ENCODE assay signal across 8 cellular contexts in the genomic region with DNA sequence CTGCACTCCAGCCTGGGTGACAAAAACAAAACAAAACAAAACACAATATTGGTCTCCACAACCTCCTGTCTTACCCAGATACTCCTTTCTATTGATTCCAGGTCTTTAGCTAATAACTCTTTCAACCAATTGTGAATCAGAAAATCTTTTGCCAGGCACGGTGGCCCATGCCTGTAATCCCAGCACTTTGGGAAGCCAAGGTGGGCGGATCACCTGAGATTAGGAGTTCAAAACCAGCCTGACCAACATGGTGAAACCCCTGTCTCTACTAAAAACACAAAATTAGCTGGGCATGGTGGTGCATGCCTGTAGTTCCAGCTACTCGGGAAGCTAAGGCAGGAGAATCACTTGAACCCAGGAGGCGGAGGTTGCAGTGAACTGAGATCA.
DNase-seq lines count a peak whose midpoint lies in the region; ATAC-seq and TF ChIP-seq lines count a peak whose summit lies in the region.
"Not testable (repeated sequence)": the region's sequence is repeated elsewhere in the genome, so short reads cannot be mapped to it uniquely, and the experiment has no call there.

No MANE protein-coding gene starts in this region.

- H2AFZ ChIP-seq in DND-41 (ENCODE audit: low read depth, low read length); hepatocyte: not testable (repeated sequence)

- CTCF ChIA-PET in activated B cell treated with CpG ODN at 0.5 μM for 24 hours (lab: Charles Lee) = not testable (repeated sequence)

- H3K9me2 ChIP-seq in hepatocyte (replicated peaks; ENCODE audit: insufficient read depth) = not testable (repeated sequence)

- H3K27ac ChIP-seq in DND-41 (ENCODE audit: low read length); colonic mucosa; hepatocyte: not testable (repeated sequence)
- H3K27ac ChIP-seq in spleen = peak overlapping the region in 6 of 8 donors; percentile 28 to 85 (median 74)

- H3K79me2 ChIP-seq in DND-41 (ENCODE audit: insufficient read depth, low read length) = peaks cover 99% of the 10 kb centered on the region
- peaks cover 98% of the 10 kb centered on the region for H3K79me2 ChIP-seq in hepatocyte

- DNase-seq in DND-41 (peak; percentile 4), activated B cell treated with CpG ODN at 0.5 μM for 24 hours (peak; percentile 6), colonic mucosa (peak; percentile 16), spleen (peak; percentile 56), ureter (ENCODE audit: low spot score) (peak; percentile 41)
- peak; percentile 50 for DNase-seq in activated effector memory CD4-positive, alpha-beta T cell treated with anti-CD3 and anti-CD28 coated beads, Interleukin-2, amount 50 U/mL, for 16 hours
- DNase-seq in hepatocyte (ENCODE audit: low spot score); nephron progenitor cell: not testable (repeated sequence)

- ATAC-seq in DND-41 (ENCODE audit: insufficient read depth, low read depth); activated B cell treated with CpG ODN at 0.5 μM for 24 hours (ENCODE audit: low read depth): not testable (repeated sequence)

- H3K27me3 ChIP-seq in DND-41 (ENCODE audit: insufficient read depth, low read length, poor library complexity); colonic mucosa; hepatocyte; spleen (replicated peaks in 1 of 7): not testable (repeated sequence)

- TF ChIP-seq POLR2A in spleen (IDR thresholded peaks at IDR 0.05) = not testable (repeated sequence)

- peaks cover 86% of the 10 kb centered on the region for H3K4me1 ChIP-seq in DND-41 (ENCODE audit: insufficient read depth, low read length)
- not testable (repeated sequence) for H3K4me1 ChIP-seq in colonic mucosa
- H3K4me1 ChIP-seq in hepatocyte (ENCODE audit: insufficient read depth) = peaks cover 46% of the 10 kb centered on the region
- peaks cover 81 to 100% (median 98%) of the 10 kb centered on the region in 6 donors for H3K4me1 ChIP-seq in spleen

- not testable (repeated sequence) for H3K9me3 ChIP-seq in DND-41 (ENCODE audit: insufficient read depth, low read length, severe bottlenecking); colonic mucosa; hepatocyte (ENCODE audit: low read depth); spleen

- not testable (repeated sequence) for H3K4me3 ChIP-seq in DND-41 (ENCODE audit: low read depth in 1 of 2, low read length in 2 of 2); colonic mucosa; hepatocyte; spleen

- H4K20me1 ChIP-seq in DND-41 (ENCODE audit: insufficient read depth, low read length) = peaks cover 84% of the 10 kb centered on the region
- peaks cover 94% of the 10 kb centered on the region for H4K20me1 ChIP-seq in hepatocyte (ENCODE audit: insufficient read depth, poor library complexity, severe bottlenecking)

- TF ChIP-seq CTCF in DND-41 (IDR thresholded peaks at IDR 0.05; ENCODE audit: borderline replicate concordance, extremely low read depth, low read length, poor library complexity, severe bottlenecking); activated B cell treated with CpG ODN at 0.5 μM for 24 hours (IDR thresholded peaks at IDR 0.05); colonic mucosa (IDR thresholded peaks at IDR 0.05); hepatocyte (IDR thresholded peaks at IDR 0.05; ENCODE audit: poor library complexity); nephron progenitor cell (IDR thresholded peaks at IDR 0.05); spleen (IDR thresholded peaks at IDR 0.05 in 8 of 11, conservative IDR thresholded peaks at IDR 0.05 in 3 of 11): not testable (repeated sequence)

- H3K27me3 Mint-ChIP-seq in activated B cell treated with CpG ODN at 0.5 μM for 24 hours; nephron progenitor cell (ENCODE audit: low read depth, poor library complexity): not testable (repeated sequence)

- not testable (repeated sequence) for H3K4me2 ChIP-seq in DND-41 (ENCODE audit: insufficient read depth, low read length)
- peak overlapping the region; percentile 37 for H3K4me2 ChIP-seq in hepatocyte

- intact Hi-C loops in activated B cell treated with CpG ODN at 0.5 μM for 24 hours (cut with micrococcal nuclease); colonic mucosa (cut with DNase I); spleen (cut with DNase I; ENCODE audit: low total_unique reads): not testable (repeated sequence)

- H3K9ac ChIP-seq in DND-41 (ENCODE audit: low read depth, low read length); colonic mucosa (ENCODE audit: low read depth in 2 of 2, low read length in 2 of 2): not testable (repeated sequence)

- WGBS in hepatocyte (ENCODE audit: low lambda C conversion rate, missing lambda C conversion rate) = 93% methylated on average over 4 of the region's 4 CpGs
- 80 to 91% (median 89%) methylated on average over 4 of the region's 4 CpGs for WGBS in spleen, 5 donors

- peaks cover 57% of the 10 kb centered on the region for H3K36me3 ChIP-seq in DND-41 (ENCODE audit: insufficient read depth, low read length)
- H3K36me3 ChIP-seq in colonic mucosa; hepatocyte (replicated peaks; ENCODE audit: insufficient read depth, low read depth): not testable (repeated sequence)
- peaks cover 0 to 46% (median 5%) of the 10 kb centered on the region in 6 donors for H3K36me3 ChIP-seq in spleen

- peaks cover 92% of the 10 kb centered on the region for H3K4me1 Mint-ChIP-seq in activated B cell treated with CpG ODN at 0.5 μM for 24 hours
- peaks cover 96% of the 10 kb centered on the region for H3K4me1 Mint-ChIP-seq in nephron progenitor cell

- POLR2A ChIA-PET in activated B cell treated with CpG ODN at 0.5 μM for 24 hours (lab: Charles Lee) = interaction anchor here (1.0 kb wide), 1 partner anchor 43 kb away, joined by 3 read pairs; no protein-coding TSS in a partner anchor

- H3K9me3 Mint-ChIP-seq in activated B cell treated with CpG ODN at 0.5 μM for 24 hours, nephron progenitor cell: not testable (repeated sequence)

- peaks cover 61% of the 10 kb centered on the region for H3K36me3 Mint-ChIP-seq in activated B cell treated with CpG ODN at 0.5 μM for 24 hours (ENCODE audit: low read depth)
- not testable (repeated sequence) for H3K36me3 Mint-ChIP-seq in nephron progenitor cell (ENCODE audit: low read depth)

- peak overlapping the region; percentile 78 for H3K27ac Mint-ChIP-seq in activated B cell treated with CpG ODN at 0.5 μM for 24 hours
- H3K27ac Mint-ChIP-seq in nephron progenitor cell = peak overlapping the region; percentile 92

- not testable (repeated sequence) for H3K4me3 Mint-ChIP-seq in activated B cell treated with CpG ODN at 0.5 μM for 24 hours, nephron progenitor cell
